In genomic region chr9:129665814-129666511, GRCh38 we compare ENCODE assay signal across 10 cellular contexts. TPM values are rescaled to one million over a fixed set of nuclear protein-coding genes. Genes with fewer than 3 reads are reported as not detected.
DNase-seq lines count a peak whose midpoint lies in the region; ATAC-seq and TF ChIP-seq lines count a peak whose summit lies in the region.
"Had no signal": no experiment of that assay in that cellular context is flagged by ENCODE, and none has a peak within 500 bp of the region (broad histone marks: within the 10 kb centered on the region; RNA-seq: fewer than 3 reads in every experiment).

No MANE protein-coding gene starts in this region.

- H3K4me2 ChIP-seq in skeletal muscle satellite cell (ENCODE audit: low read length), result peak overlapping the region; percentile 52

- H3K36me3 ChIP-seq in Caco-2 (ENCODE audit: control insufficient read depth, insufficient read depth, low read length), result no peaks in the 10 kb centered on the region
- no peaks in the 10 kb centered on the region for H3K36me3 ChIP-seq in gastroesophageal sphincter
- no peaks in the 10 kb centered on the region for H3K36me3 ChIP-seq in skeletal muscle satellite cell (ENCODE audit: insufficient read depth, low read length)

- H3K27me3 ChIP-seq in Caco-2 (replicated peaks; ENCODE audit: control insufficient read depth, insufficient read depth, low read length), result no peaks in the 10 kb centered on the region; the same call in 1 of the 2 replicates
- peaks cover 49% of the 10 kb centered on the region for H3K27me3 ChIP-seq in gastroesophageal sphincter
- peaks cover 56% of the 10 kb centered on the region for H3K27me3 ChIP-seq in skeletal muscle satellite cell (ENCODE audit: control insufficient read depth, insufficient read depth, low read length)

- ATAC-seq in T-cell (replicated peaks in 1 of 4) (peak; percentile 27 to 34 (median 31)), gastroesophageal sphincter (peak; percentile 53), HG03432 (IDR thresholded peaks at IDR 0.05; ENCODE audit: unreplicated experiment) (no peak), GM21825 (IDR thresholded peaks at IDR 0.05; ENCODE audit: unreplicated experiment) (no peak)

- intact Hi-C loops in Caco-2 (cut with micrococcal nuclease; ENCODE audit: unreplicated experiment), result no loop called here

- CTCF ChIA-PET in Caco-2 (lab: Charles Lee), result interaction anchor here (0.7 kb wide), 1 partner anchor 124 kb away, joined by 3 read pairs; no protein-coding TSS in a partner anchor
- CTCF ChIA-PET in T-cell (lab: Charles Lee), result no interaction called here
- CTCF ChIA-PET in activated CD4-positive, alpha-beta T cell treated with anti-CD3 and anti-CD28 coated beads, Interleukin-2, amount 10 ng/mL, durations not matched to agents 7 days and 5 days (lab: Charles Lee), result interaction anchor here (0.7 to 1.3 kb wide), 2 partner anchors 23 to 28 kb away, joined by 4 to 6 read pairs; no protein-coding TSS in a partner anchor

- no peaks in the 10 kb centered on the region for H3K9me3 ChIP-seq in Caco-2
- no peaks in the 10 kb centered on the region for H3K9me3 ChIP-seq in gastroesophageal sphincter
- H3K9me3 ChIP-seq in skeletal muscle satellite cell (replicated peaks; ENCODE audit: low read length), result no peaks in the 10 kb centered on the region

- no peaks in the 10 kb centered on the region for H3K4me1 Mint-ChIP-seq in Caco-2 (ENCODE audit: low read depth, unreplicated experiment)
- peaks cover 1 to 4% (median 3%) of the 10 kb centered on the region in 3 donors for H3K4me1 Mint-ChIP-seq in T-cell
- peaks cover 7% of the 10 kb centered on the region for H3K4me1 Mint-ChIP-seq in activated CD4-positive, alpha-beta T cell treated with anti-CD3 and anti-CD28 coated beads, Interleukin-2, amount 10 ng/mL, durations not matched to agents 7 days and 5 days
- H3K4me1 Mint-ChIP-seq: IgD-negative memory B cell had no signal

- H3K4me3 Mint-ChIP-seq in Caco-2 (ENCODE audit: unreplicated experiment) (peak overlapping the region; percentile 66), T-cell (peak overlapping the region in 2 of 3 donors; percentile 51 to 86)
- H3K4me3 Mint-ChIP-seq in activated CD4-positive, alpha-beta T cell treated with anti-CD3 and anti-CD28 coated beads, Interleukin-2, amount 10 ng/mL, durations not matched to agents 7 days and 5 days, result no peak overlapping the region

- no peaks in the 10 kb centered on the region for H3K9me3 Mint-ChIP-seq in Caco-2 (ENCODE audit: unreplicated experiment)
- H3K9me3 Mint-ChIP-seq in T-cell, result no peaks in the 10 kb centered on the region
- H3K9me3 Mint-ChIP-seq in activated CD4-positive, alpha-beta T cell treated with anti-CD3 and anti-CD28 coated beads, Interleukin-2, amount 10 ng/mL, durations not matched to agents 7 days and 5 days, result no peaks in the 10 kb centered on the region
- H3K9me3 Mint-ChIP-seq: IgD-negative memory B cell had no signal

- H3K36me3 Mint-ChIP-seq in Caco-2 (ENCODE audit: insufficient read depth, unreplicated experiment) (no peaks in the 10 kb centered on the region), T-cell (no peaks in the 10 kb centered on the region)
- H3K36me3 Mint-ChIP-seq in activated CD4-positive, alpha-beta T cell treated with anti-CD3 and anti-CD28 coated beads, Interleukin-2, amount 10 ng/mL, durations not matched to agents 7 days and 5 days (ENCODE audit: low read depth), result no peaks in the 10 kb centered on the region
- H3K36me3 Mint-ChIP-seq: IgD-negative memory B cell had no signal

- TF ChIP-seq CTCF in Caco-2 (IDR thresholded peaks at IDR 0.05; ENCODE audit: insufficient read depth in 1 of 2, low read depth in 1 of 2, low read length in 1 of 2, severe bottlenecking in 1 of 2, unreplicated experiment in 1 of 2) (no peak), gastroesophageal sphincter (IDR thresholded peaks at IDR 0.05) (no peak)

- no peak for TF ChIP-seq POLR2A in gastroesophageal sphincter (IDR thresholded peaks at IDR 0.05)

- no CpG with 5 or more reads among the region's 87 CpGs for WGBS in gastroesophageal sphincter (ENCODE audit: low coverage in 1 of 2), 2 donors

- DNase-seq in Caco-2 (no peak), T-cell (no peak), KG1 (lab: John Stamatoyannopoulos, UW) (no peak)
- no peak for DNase-seq in activated CD4-positive, alpha-beta T cell treated with anti-CD3 and anti-CD28 coated beads, Interleukin-2, amount 10 ng/mL, durations not matched to agents 7 days and 5 days
- DNase-seq: kidney had no signal

- H3K9ac ChIP-seq in skeletal muscle satellite cell (ENCODE audit: low read depth, low read length), result no peak overlapping the region

- no TSS peak for BruUV-seq in Caco-2 (replicated peaks; lab: Mats Ljungman, UMichigan)

- POLR2A ChIA-PET in Caco-2 (lab: Charles Lee), result no interaction called here
- POLR2A ChIA-PET in T-cell (lab: Charles Lee), result no interaction called here
- POLR2A ChIA-PET in activated CD4-positive, alpha-beta T cell treated with anti-CD3 and anti-CD28 coated beads, Interleukin-2, amount 10 ng/mL, durations not matched to agents 7 days and 5 days (lab: Charles Lee), result no interaction called here

- peak overlapping the region; percentile 34 for H3K4me3 ChIP-seq in Caco-2 (ENCODE audit: low read depth, low read length)
- peak overlapping the region; percentile 10 to 55 for H3K4me3 ChIP-seq in gastroesophageal sphincter
- H3K4me3 ChIP-seq in skeletal muscle satellite cell (ENCODE audit: low read length), result no peak overlapping the region

- peak overlapping the region in 2 of 4 donors; percentile 54 to 64 for H3K27ac ChIP-seq in gastroesophageal sphincter

- H3K27ac Mint-ChIP-seq in Caco-2 (ENCODE audit: unreplicated experiment), result no peak overlapping the region
- no peak overlapping the region for H3K27ac Mint-ChIP-seq in T-cell
- H3K27ac Mint-ChIP-seq in activated CD4-positive, alpha-beta T cell treated with anti-CD3 and anti-CD28 coated beads, Interleukin-2, amount 10 ng/mL, durations not matched to agents 7 days and 5 days, result no peak overlapping the region
- H3K27ac Mint-ChIP-seq: IgD-negative memory B cell had no signal

- H3K4me1 ChIP-seq in Caco-2, result no peaks in the 10 kb centered on the region
- peaks cover 0 to 23% (median 9%) of the 10 kb centered on the region in 3 donors for H3K4me1 ChIP-seq in gastroesophageal sphincter
- peaks cover 3% of the 10 kb centered on the region for H3K4me1 ChIP-seq in skeletal muscle satellite cell (ENCODE audit: control insufficient read depth, insufficient read depth, low read length)

- no peak for TF ChIP-seq EP300 in gastroesophageal sphincter (IDR thresholded peaks at IDR 0.05)

- peaks cover 10% of the 10 kb centered on the region for H3K27me3 Mint-ChIP-seq in Caco-2 (ENCODE audit: insufficient read depth, unreplicated experiment)
- peaks cover 5 to 32% of the 10 kb centered on the region in 2 donors for H3K27me3 Mint-ChIP-seq in T-cell
- H3K27me3 Mint-ChIP-seq in activated CD4-positive, alpha-beta T cell treated with anti-CD3 and anti-CD28 coated beads, Interleukin-2, amount 10 ng/mL, durations not matched to agents 7 days and 5 days, result peaks cover 19% of the 10 kb centered on the region

RNA-seq across cellular contexts. Expression of gene PRRX2, which starts 0.5 kb away (rescaled TPM):
- total RNA-seq in Caco-2 (2022) (not detected in 2 replicates), T-cell (under 1 TPM in 1 of 5 donors, not detected in 4; 0.26 TPM), gastroesophageal sphincter (10 to 100 TPM in 1 of 4 donors, 1 to 10 TPM in 2, under 1 TPM in 1; 0.93 to 12.1 (median 7.1) TPM)
- total RNA-seq in skeletal muscle satellite cell (2012; rRNA removed), result 4.6 and 5.5 TPM in 2 replicates
- total RNA-seq in activated CD4-positive, alpha-beta T cell treated with anti-CD3 and anti-CD28 coated beads, Interleukin-2, amount 10 ng/mL, durations not matched to agents 7 days and 5 days, result under 1 TPM in 1 of 2 experiments, not detected in 1; 0.15 TPM

RNA-seq across cellular contexts. Expression of gene ASB6, which starts 24.0 kb away (rescaled TPM):
- total RNA-seq in Caco-2 (2022), result 17.4 and 18.1 TPM in 2 replicates
- total RNA-seq in T-cell, result 10 to 100 TPM; 28.3 to 35.2 (median 30.8) TPM
- 10 to 100 TPM; 21.3 to 37.2 (median 28.2) TPM for total RNA-seq in gastroesophageal sphincter
- 17.7 and 19.0 TPM in 2 replicates for total RNA-seq in skeletal muscle satellite cell (2012; rRNA removed)
- total RNA-seq in activated CD4-positive, alpha-beta T cell treated with anti-CD3 and anti-CD28 coated beads, Interleukin-2, amount 10 ng/mL, durations not matched to agents 7 days and 5 days, result 10 to 100 TPM; 24.1 to 26.6 TPM

RNA-seq across cellular contexts. Expression of gene NTMT1, which starts 40.0 kb away (rescaled TPM):
- 44.1 and 51.6 TPM in 2 replicates for total RNA-seq in Caco-2 (2022)
- 10 to 100 TPM; 31.0 to 45.0 (median 40.3) TPM for total RNA-seq in T-cell
- total RNA-seq in gastroesophageal sphincter, result 10 to 100 TPM; 12.8 to 24.0 (median 21.8) TPM
- 26.4 and 41.9 TPM in 2 replicates for total RNA-seq in skeletal muscle satellite cell (2012; rRNA removed)
- total RNA-seq in activated CD4-positive, alpha-beta T cell treated with anti-CD3 and anti-CD28 coated beads, Interleukin-2, amount 10 ng/mL, durations not matched to agents 7 days and 5 days, result 10 to 100 TPM; 28.5 to 33.9 TPM

RNA-seq across cellular contexts. Expression of gene C9orf50, which starts 45.1 kb away (rescaled TPM):
- total RNA-seq in Caco-2 (2022) (not detected in 2 replicates), T-cell (not detected), gastroesophageal sphincter (under 1 TPM in 1 of 4 donors, not detected in 3; 0.27 TPM)
- not detected in 2 replicates for total RNA-seq in skeletal muscle satellite cell (2012; rRNA removed)
- not detected for total RNA-seq in activated CD4-positive, alpha-beta T cell treated with anti-CD3 and anti-CD28 coated beads, Interleukin-2, amount 10 ng/mL, durations not matched to agents 7 days and 5 days

Comparison
In these comparisons a context has a peak if more than half of its experiments do, and no peak if none do; other contexts are left out.
1. ATAC-seq: peak in T-cell (4 of 4) and gastroesophageal sphincter (single experiment); none in HG03432 (single experiment) and GM21825 (single experiment).
2. CTCF ChIA-PET loops: an anchor here in Caco-2 (0.7 kb wide) and activated CD4-positive, alpha-beta T cell treated with anti-CD3 and anti-CD28 coated beads, Interleukin-2, amount 10 ng/mL, durations not matched to agents 7 days and 5 days (0.7 to 1.3 kb wide); none called in T-cell.